Comparison of ENCODE assay signal across 19 cellular contexts in genomic region chr15:73921257-73921890, GRCh38. TPM values are rescaled to one million over a fixed set of nuclear protein-coding genes. Genes with fewer than 3 reads are reported as not detected.
DNase-seq lines count a peak whose midpoint lies in the region; ATAC-seq, FAIRE-seq and TF ChIP-seq lines count a peak whose summit lies in the region.
"Had no signal": no experiment of that assay in that cellular context is flagged by ENCODE, and none has a peak within 500 bp of the region (broad histone marks: within the 10 kb centered on the region; RNA-seq: fewer than 3 reads in every experiment).

No MANE protein-coding gene starts in this region.

- peak overlapping the region; percentile 13 to 15 for H3K4me3 ChIP-seq in neutrophil (ENCODE audit: low read depth in 1 of 2, low read length in 1 of 2)
- H3K4me3 ChIP-seq: sigmoid colon, transverse colon had no signal

- TF ChIP-seq CTCF in activated CD8-positive, alpha-beta T cell treated with anti-CD3 and anti-CD28 coated beads for 36 hours (IDR thresholded peaks at IDR 0.05), result no peak
- TF ChIP-seq CTCF in neutrophil (IDR thresholded peaks at IDR 0.05) (no peak), D721Med (IDR thresholded peaks at IDR 0.05; ENCODE audit: insufficient read depth, missing control alignments) (no peak)

- ATAC-seq in activated CD8-positive, alpha-beta T cell treated with anti-CD3 and anti-CD28 coated beads for 36 hours, result no peak
- ATAC-seq in activated CD8-positive, alpha-beta T cell treated with anti-CD3 and anti-CD28 coated beads, Interleukin-2, amount 10 ng/mL, durations not matched to agents 7 days and 5 days, result no peak

- peak; percentile 24 for DNase-seq in activated CD8-positive, alpha-beta T cell treated with anti-CD3 and anti-CD28 coated beads for 36 hours
- no peak for DNase-seq in activated CD8-positive, alpha-beta T cell treated with anti-CD3 and anti-CD28 coated beads, Interleukin-2, amount 10 ng/mL, durations not matched to agents 7 days and 5 days
- DNase-seq in NCI-H2171 (lab: John Stamatoyannopoulos, UW) (peak; percentile 16), D721Med (ENCODE audit: insufficient read length, low spot score) (no peak), dermis blood vessel endothelial cell (no peak), UCSD-AML1 (lab: John Stamatoyannopoulos, UW; ENCODE audit: unreplicated experiment) (no peak)
- DNase-seq: ACHN, DMS79, NCI-H1436, NCI-H69, sigmoid colon, transverse colon had no signal

- no peak for FAIRE-seq in D721Med (lab: Jason Lieb, UNC)
- FAIRE-seq: GM12892, keratinocyte had no signal

- POLR2A ChIA-PET in activated CD8-positive, alpha-beta T cell treated with anti-CD3 and anti-CD28 coated beads for 36 hours (lab: Charles Lee), result interaction anchor here (0.6 kb wide), 1 partner anchor 1288 kb away, joined by 3 read pairs; no protein-coding TSS in a partner anchor
- POLR2A ChIA-PET in activated CD8-positive, alpha-beta T cell treated with anti-CD3 and anti-CD28 coated beads, Interleukin-2, amount 10 ng/mL, durations not matched to agents 7 days and 5 days (lab: Charles Lee), result no interaction called here

- no peaks in the 10 kb centered on the region for H3K27me3 Mint-ChIP-seq in activated CD8-positive, alpha-beta T cell treated with anti-CD3 and anti-CD28 coated beads for 36 hours
- H3K27me3 Mint-ChIP-seq in activated CD8-positive, alpha-beta T cell treated with anti-CD3 and anti-CD28 coated beads, Interleukin-2, amount 10 ng/mL, durations not matched to agents 7 days and 5 days (ENCODE audit: low read depth), result no peaks in the 10 kb centered on the region
- H3K27me3 Mint-ChIP-seq in dendritic cell treated with granulocyte-macrophage colony-stimulating factor and Interleukin-4, amounts not matched to agents 40 ng/mL and 50 ng/mL, for 4 days, result peaks cover 35% of the 10 kb centered on the region

- peak overlapping the region; percentile 14 for H3K27ac Mint-ChIP-seq in activated CD8-positive, alpha-beta T cell treated with anti-CD3 and anti-CD28 coated beads for 36 hours
- no peak overlapping the region for H3K27ac Mint-ChIP-seq in activated CD8-positive, alpha-beta T cell treated with anti-CD3 and anti-CD28 coated beads, Interleukin-2, amount 10 ng/mL, durations not matched to agents 7 days and 5 days
- H3K27ac Mint-ChIP-seq in dendritic cell treated with granulocyte-macrophage colony-stimulating factor and Interleukin-4, amounts not matched to agents 40 ng/mL and 50 ng/mL, for 4 days, result peak overlapping the region; percentile 77

- H3K9me3 ChIP-seq in neutrophil, result no peaks in the 10 kb centered on the region
- H3K9me3 ChIP-seq: sigmoid colon had no signal

- no peak overlapping the region for H3K4me3 Mint-ChIP-seq in activated CD8-positive, alpha-beta T cell treated with anti-CD3 and anti-CD28 coated beads for 36 hours
- H3K4me3 Mint-ChIP-seq in activated CD8-positive, alpha-beta T cell treated with anti-CD3 and anti-CD28 coated beads, Interleukin-2, amount 10 ng/mL, durations not matched to agents 7 days and 5 days, result no peak overlapping the region
- no peak overlapping the region for H3K4me3 Mint-ChIP-seq in dendritic cell treated with granulocyte-macrophage colony-stimulating factor and Interleukin-4, amounts not matched to agents 40 ng/mL and 50 ng/mL, for 4 days

- peaks cover 25% of the 10 kb centered on the region for H3K36me3 Mint-ChIP-seq in activated CD8-positive, alpha-beta T cell treated with anti-CD3 and anti-CD28 coated beads for 36 hours (ENCODE audit: low read depth)
- peaks cover 37% of the 10 kb centered on the region for H3K36me3 Mint-ChIP-seq in activated CD8-positive, alpha-beta T cell treated with anti-CD3 and anti-CD28 coated beads, Interleukin-2, amount 10 ng/mL, durations not matched to agents 7 days and 5 days (ENCODE audit: low read depth)
- no peaks in the 10 kb centered on the region for H3K36me3 Mint-ChIP-seq in dendritic cell treated with granulocyte-macrophage colony-stimulating factor and Interleukin-4, amounts not matched to agents 40 ng/mL and 50 ng/mL, for 4 days (ENCODE audit: low read depth)

- intact Hi-C loops in activated CD8-positive, alpha-beta T cell treated with anti-CD3 and anti-CD28 coated beads for 36 hours (cut with micrococcal nuclease), result no loop called here
- intact Hi-C loops in dendritic cell treated with granulocyte-macrophage colony-stimulating factor and Interleukin-4, amounts not matched to agents 40 ng/mL and 50 ng/mL, for 4 days (cut with micrococcal nuclease), result no loop called here

- H3K27me3 ChIP-seq in neutrophil, result peaks cover 19% of the 10 kb centered on the region
- H3K27me3 ChIP-seq: sigmoid colon had no signal

- peaks cover 49 to 71% of the 10 kb centered on the region in 2 experiments for H3K4me1 ChIP-seq in neutrophil (ENCODE audit: control insufficient read depth in 1 of 2, insufficient read depth in 1 of 2, low read depth in 1 of 2, low read length in 1 of 2)

- peaks cover 8% of the 10 kb centered on the region for H3K9me3 Mint-ChIP-seq in activated CD8-positive, alpha-beta T cell treated with anti-CD3 and anti-CD28 coated beads for 36 hours
- peaks cover 32% of the 10 kb centered on the region for H3K9me3 Mint-ChIP-seq in activated CD8-positive, alpha-beta T cell treated with anti-CD3 and anti-CD28 coated beads, Interleukin-2, amount 10 ng/mL, durations not matched to agents 7 days and 5 days (ENCODE audit: insufficient read depth)
- H3K9me3 Mint-ChIP-seq in dendritic cell treated with granulocyte-macrophage colony-stimulating factor and Interleukin-4, amounts not matched to agents 40 ng/mL and 50 ng/mL, for 4 days, result peaks cover 14% of the 10 kb centered on the region

- CTCF ChIA-PET in activated CD8-positive, alpha-beta T cell treated with anti-CD3 and anti-CD28 coated beads for 36 hours (lab: Charles Lee), result interaction anchor here (1.6 to 3.0 kb wide), 2 partner anchors 14 to 47 kb away, joined by 7 read pairs; partner anchors contain the start of gene TBC1D21
- CTCF ChIA-PET in activated CD8-positive, alpha-beta T cell treated with anti-CD3 and anti-CD28 coated beads, Interleukin-2, amount 10 ng/mL, durations not matched to agents 7 days and 5 days (lab: Charles Lee), result interaction anchor here (0.8 to 1.9 kb wide), 4 partner anchors 14 to 27 kb away, joined by 3 to 6 read pairs (median 4); no protein-coding TSS in a partner anchor

- H3K4me1 Mint-ChIP-seq in activated CD8-positive, alpha-beta T cell treated with anti-CD3 and anti-CD28 coated beads for 36 hours (ENCODE audit: low read depth), result peaks cover 39% of the 10 kb centered on the region
- peaks cover 61% of the 10 kb centered on the region for H3K4me1 Mint-ChIP-seq in activated CD8-positive, alpha-beta T cell treated with anti-CD3 and anti-CD28 coated beads, Interleukin-2, amount 10 ng/mL, durations not matched to agents 7 days and 5 days (ENCODE audit: low read depth)
- H3K4me1 Mint-ChIP-seq in dendritic cell treated with granulocyte-macrophage colony-stimulating factor and Interleukin-4, amounts not matched to agents 40 ng/mL and 50 ng/mL, for 4 days (ENCODE audit: low read depth), result peaks cover 55% of the 10 kb centered on the region

- peak overlapping the region; percentile 91 for H3K27ac ChIP-seq in neutrophil
- H3K27ac ChIP-seq: VCaP had no signal

- H3K36me3 ChIP-seq in neutrophil, result no peaks in the 10 kb centered on the region
- H3K36me3 ChIP-seq: sigmoid colon, transverse colon had no signal

RNA-seq across cellular contexts. Expression of gene LOXL1, which starts 4.9 kb away (rescaled TPM):
- total RNA-seq in activated CD8-positive, alpha-beta T cell treated with anti-CD3 and anti-CD28 coated beads for 36 hours, result 1 to 10 TPM; 1.6 to 2.8 TPM
- total RNA-seq in activated CD8-positive, alpha-beta T cell treated with anti-CD3 and anti-CD28 coated beads, Interleukin-2, amount 10 ng/mL, durations not matched to agents 7 days and 5 days, result 1 to 10 TPM; 5.9 to 8.4 TPM
- total RNA-seq in dermis blood vessel endothelial cell, result 0.68 and 0.70 TPM in 2 replicates

RNA-seq across cellular contexts. Expression of gene TBC1D21, which starts 48.0 kb away (rescaled TPM):
- total RNA-seq in activated CD8-positive, alpha-beta T cell treated with anti-CD3 and anti-CD28 coated beads for 36 hours, result not detected
- not detected for total RNA-seq in activated CD8-positive, alpha-beta T cell treated with anti-CD3 and anti-CD28 coated beads, Interleukin-2, amount 10 ng/mL, durations not matched to agents 7 days and 5 days
- not detected in 2 replicates for total RNA-seq in dermis blood vessel endothelial cell
- total RNA-seq: H4, myocyte, sigmoid colon, transverse colon had no signal

Comparison
In these comparisons a context has a peak if more than half of its experiments do, and no peak if none do; other contexts are left out.
1. DNase-seq: peak in activated CD8-positive, alpha-beta T cell treated with anti-CD3 and anti-CD28 coated beads for 36 hours (single experiment) and NCI-H2171 (single experiment); none in activated CD8-positive, alpha-beta T cell treated with anti-CD3 and anti-CD28 coated beads, Interleukin-2, amount 10 ng/mL, durations not matched to agents 7 days and 5 days (single experiment), D721Med (single experiment), dermis blood vessel endothelial cell (single experiment) and UCSD-AML1 (single experiment).